ENCODE assay signal across 21 cellular contexts in the genomic region with DNA sequence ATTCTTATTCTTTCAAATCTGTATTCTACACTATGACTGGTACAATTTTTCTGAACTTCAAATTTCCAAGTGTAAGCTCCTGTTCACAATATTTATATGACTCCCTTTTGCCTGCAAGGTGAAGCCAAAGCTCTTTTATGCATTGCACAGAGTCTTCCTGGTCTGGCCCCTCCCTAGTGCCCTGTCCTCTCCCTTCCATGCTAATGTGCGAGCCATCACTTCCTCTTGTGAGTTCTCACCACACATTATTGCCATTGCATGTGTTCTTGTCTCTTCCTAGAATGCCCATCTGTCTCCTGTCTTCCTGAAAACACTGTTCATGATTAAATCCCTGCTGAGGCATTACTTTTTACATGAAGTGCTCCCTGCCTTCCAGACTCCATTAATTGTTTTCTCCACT.
"Had no signal": no experiment of that assay in that cellular context is flagged by ENCODE, and none has a peak within 500 bp of the region (broad histone marks: within the 10 kb centered on the region; RNA-seq: fewer than 3 reads in every experiment).

No MANE protein-coding gene starts in this region.

- H3K79me2 ChIP-seq: hepatocyte had no signal

- ATAC-seq: activated CD8-positive, alpha-beta T cell treated with anti-CD3 and anti-CD28 coated beads, Interleukin-2, amount 10 ng/mL, durations not matched to agents 7 days and 5 days; activated naive CD8-positive, alpha-beta T cell treated with anti-CD3 and anti-CD28 coated beads, Interleukin-2, amount 50 U/mL, for 24 hours; foreskin keratinocyte; left lobe of liver; natural killer cell treated with Interleukin-12 subunit alpha and Interleukin-12 subunit beta and Interleukin-15 and Interleukin-18, amount 100 ng/mL, for 72 hours; stimulated activated memory B cell treated with anti-CD40 and anti-IgM and Interleukin-4, amounts not matched to agents 10 μg/mL and 1 μg/mL and 100 μg/mL, for 72 hours had no signal

- H3K27ac ChIP-seq: colonic mucosa, foreskin keratinocyte, hepatocyte, neutrophil, sigmoid colon, spleen, testis had no signal

- H3K9me3 ChIP-seq: colonic mucosa, neutrophil, sigmoid colon, spleen, testis had no signal

- H3K36me3 ChIP-seq: colonic mucosa, neutrophil, sigmoid colon, spleen had no signal

- H3K4me1 ChIP-seq: colonic mucosa, foreskin keratinocyte, sigmoid colon, spleen, testis had no signal

- H3K27me3 ChIP-seq: colonic mucosa, hepatocyte, neutrophil, sigmoid colon, spleen, testis had no signal

- H3K4me3 ChIP-seq: colonic mucosa, hepatocyte, lung, sigmoid colon, spleen, testis had no signal

- H3K4me2 ChIP-seq: hepatocyte had no signal

- H2AFZ ChIP-seq: hepatocyte had no signal

- DNase-seq: activated CD4-positive, alpha-beta T cell treated with anti-CD3 and anti-CD28 coated beads, Interleukin-2, amount 10 ng/mL, durations not matched to agents 24 days and 14 days; activated CD8-positive, alpha-beta T cell treated with anti-CD3 and anti-CD28 coated beads, Interleukin-2, amount 10 ng/mL, durations not matched to agents 7 days and 5 days; activated effector memory CD4-positive, alpha-beta T cell treated with Interleukin-2 at 50 U/mL for 16 hours; activated naive CD4-positive, alpha-beta T cell treated with anti-CD3 and anti-CD28 coated beads, Interleukin-2, amount 10 ng/mL, durations not matched to agents 7 days and 5 days; activated naive CD8-positive, alpha-beta T cell treated with anti-CD3 and anti-CD28 coated beads, Interleukin-2, amount 50 U/mL, for 24 hours; activated T-cell treated with anti-CD3 and anti-CD28 coated beads, Interleukin-2, amount 50 U/mL, for 24 hours; anterior cingulate cortex; colonic mucosa; endodermal cell; foreskin keratinocyte; islet precursor cell; sigmoid colon; stimulated activated CD4-positive, alpha-beta T cell treated with anti-CD3 and anti-CD28 coated beads, Interleukin-4, amount 100 ng/mL, for 4 hours; testis had no signal
